In the genomic region with DNA sequence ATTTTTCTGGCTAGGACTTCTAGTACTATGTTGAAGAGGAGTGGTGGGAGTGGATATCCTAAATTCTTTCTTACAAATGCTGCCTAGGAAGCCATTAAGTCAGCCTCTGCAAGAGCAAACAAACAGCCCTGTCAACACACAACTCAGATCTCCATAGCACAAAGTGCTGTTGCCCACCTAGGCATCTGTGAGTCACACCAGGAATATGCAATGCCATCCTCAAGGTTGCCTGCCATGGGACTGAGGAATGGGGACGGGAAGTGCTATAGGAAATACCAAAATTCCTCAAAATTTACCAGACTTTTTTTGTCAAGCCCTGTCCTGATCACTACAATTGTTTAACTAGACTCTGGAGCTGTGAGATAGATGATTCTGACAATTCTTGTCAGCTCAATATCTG, we compare ENCODE assay signal across 30 cellular contexts.
DNase-seq lines count a peak whose midpoint lies in the region; ATAC-seq and TF ChIP-seq lines count a peak whose summit lies in the region.
"Had no signal": no experiment of that assay in that cellular context is flagged by ENCODE, and none has a peak within 500 bp of the region (broad histone marks: within the 10 kb centered on the region; RNA-seq: fewer than 3 reads in every experiment).

No MANE protein-coding gene starts in this region.

- WGBS in SK-N-SH (ENCODE audit: low lambda C conversion rate): 60% methylated on average over 1 of the region's 1 CpG

- no peaks in the 10 kb centered on the region for H3K79me2 ChIP-seq in SK-N-SH (ENCODE audit: insufficient read depth)

- POLR2A ChIA-PET in SK-N-SH (lab: Yijun Ruan, JAX): no interaction called here

- H2AFZ ChIP-seq in SK-N-SH (ENCODE audit: low read depth): no peak overlapping the region

- no peak overlapping the region for H3K4me2 ChIP-seq in SK-N-SH

- no peak overlapping the region for H3K9ac ChIP-seq in SK-N-SH

- TF ChIP-seq RAD21 in SK-N-SH (IDR thresholded peaks at IDR 0.05; ENCODE audit: low read length): no peak

- no peaks in the 10 kb centered on the region for H3K9me3 Mint-ChIP-seq in mesothelial cell of epicardium

- H3K4me1 ChIP-seq in SK-N-SH (ENCODE audit: control insufficient read depth in 1 of 2, insufficient read depth in 2 of 2, low read depth in 1 of 2, low read length in 1 of 2): no peaks in the 10 kb centered on the region
- H3K4me1 ChIP-seq: heart left ventricle, prostate gland, upper lobe of right lung had no signal

- H3K27ac Mint-ChIP-seq in mesothelial cell of epicardium: no peak overlapping the region
- H3K27ac Mint-ChIP-seq: activated CD4-positive, alpha-beta memory T cell treated with anti-CD3 and anti-CD28 coated beads, Interleukin-2, amount 10 ng/mL, durations not matched to agents 7 days and 5 days; activated naive CD4-positive, alpha-beta T cell treated with anti-CD3 and anti-CD28 coated beads, Interleukin-2, amount 50 U/mL, for 72 hours; activated T-helper 2 cell treated with anti-CD3 and anti-CD28 coated beads, Interferon-gamma antibody, Interleukin-2, Interleukin-4, amounts not matched to agents 10 μg/mL and 5 μg/mL and 100 μg/mL, durations not matched to agents 14 hours and 24 hours and 36 hours; memory B cell; naive B cell; stimulated activated memory B cell treated with anti-CD40 and anti-IgM and Interleukin-4, amounts not matched to agents 10 μg/mL and 1 μg/mL and 100 μg/mL, for 72 hours had no signal

- H3K36me3 Mint-ChIP-seq in mesothelial cell of epicardium: no peaks in the 10 kb centered on the region
- H3K36me3 Mint-ChIP-seq: CD4-positive, CD25-positive, alpha-beta regulatory T cell; memory B cell; naive B cell; stimulated activated memory B cell treated with anti-CD40 and anti-IgM and Interleukin-4, amounts not matched to agents 10 μg/mL and 1 μg/mL and 100 μg/mL, for 72 hours had no signal

- H3K27ac ChIP-seq in SK-N-SH (ENCODE audit: low read depth in 2 of 2, low read length in 1 of 2): no peak overlapping the region
- H3K27ac ChIP-seq: 22Rv1, heart left ventricle, prostate gland, SK-N-MC, upper lobe of right lung had no signal

- no peak for TF ChIP-seq CTCF in SK-N-SH (IDR thresholded peaks at IDR 0.05)
- TF ChIP-seq CTCF in mesothelial cell of epicardium (IDR thresholded peaks at IDR 0.05; ENCODE audit: unreplicated experiment): no peak

- no peaks in the 10 kb centered on the region for H3K27me3 Mint-ChIP-seq in mesothelial cell of epicardium (ENCODE audit: low read depth)
- H3K27me3 Mint-ChIP-seq: activated CD4-positive, alpha-beta memory T cell treated with anti-CD3 and anti-CD28 coated beads, Interleukin-2, amount 10 ng/mL, durations not matched to agents 7 days and 5 days; CD4-positive, CD25-positive, alpha-beta regulatory T cell; central memory CD8-positive, alpha-beta T cell; memory B cell; naive B cell; stimulated activated memory B cell treated with anti-CD40 and anti-IgM and Interleukin-4, amounts not matched to agents 10 μg/mL and 1 μg/mL and 100 μg/mL, for 72 hours had no signal

- H3K27me3 ChIP-seq in SK-N-SH (ENCODE audit: insufficient read depth): no peaks in the 10 kb centered on the region
- H3K27me3 ChIP-seq: heart left ventricle, upper lobe of right lung had no signal

- no peaks in the 10 kb centered on the region for H3K9me3 ChIP-seq in SK-N-SH
- H3K9me3 ChIP-seq: prostate gland, upper lobe of right lung had no signal

- H3F3A ChIP-seq in SK-N-SH (replicated peaks; ENCODE audit: insufficient read depth): no peaks in the 10 kb centered on the region

- DNase-seq in SK-N-SH (no peak), brain pericyte (ENCODE audit: low read depth, low spot score) (peak; percentile 5), iPS DF 19.7 (ENCODE audit: low read depth, low spot score) (peak; percentile 47), mesothelial cell of epicardium (ENCODE audit: low spot score in 2 of 2, unreplicated experiment in 2 of 2) (no peak), midbrain (lab: John Stamatoyannopoulos, UW) (no peak), NAMALWA (ENCODE audit: low spot score) (no peak)
- DNase-seq: activated CD4-positive, alpha-beta memory T cell treated with anti-CD3 and anti-CD28 coated beads, Interleukin-2, amount 10 ng/mL, durations not matched to agents 7 days and 5 days; activated CD4-positive, alpha-beta T cell treated with anti-CD3 and anti-CD28 coated beads for 1 hour; anterior cingulate cortex; CD4-positive, CD25-positive, alpha-beta regulatory T cell; erythroblast; heart left ventricle; left colon; naive B cell; NCI-H2081; NCI-H345; nucleus accumbens; stimulated activated CD4-positive, alpha-beta T cell treated with anti-CD3 and anti-CD28 coated beads, Interleukin-4, amount 100 ng/mL, for 4 hours; T-helper 2 cell; upper lobe of right lung had no signal

- CTCF ChIA-PET in SK-N-SH (lab: Yijun Ruan, JAX): no interaction called here

- ATAC-seq in SK-N-SH treated with all-trans-retinoic acid at 6 μM for 48 hours (peak; percentile 65), HG02588 (IDR thresholded peaks at IDR 0.05; ENCODE audit: unreplicated experiment) (no peak)
- ATAC-seq: activated naive CD4-positive, alpha-beta T cell treated with anti-CD3 and anti-CD28 coated beads, Interleukin-2, amount 50 U/mL, for 72 hours; heart left ventricle; left colon; stimulated activated memory B cell treated with anti-CD40 and anti-IgM and Interleukin-4, amounts not matched to agents 10 μg/mL and 1 μg/mL and 100 μg/mL, for 72 hours; upper lobe of right lung had no signal

- H4K20me1 ChIP-seq in SK-N-SH (ENCODE audit: insufficient read depth): no peaks in the 10 kb centered on the region

- no peaks in the 10 kb centered on the region for H3K36me3 ChIP-seq in SK-N-SH (replicated peaks in 1 of 2; ENCODE audit: control insufficient read depth in 1 of 2, insufficient read depth in 2 of 2, low read length in 1 of 2)
- H3K36me3 ChIP-seq: heart left ventricle, prostate gland, upper lobe of right lung had no signal

- TF ChIP-seq EP300 in SK-N-SH (IDR thresholded peaks at IDR 0.05; ENCODE audit: borderline replicate concordance in 1 of 2, low read depth in 1 of 2, low read length in 1 of 2): no peak

- no peaks in the 10 kb centered on the region for H3K4me1 Mint-ChIP-seq in mesothelial cell of epicardium
- H3K4me1 Mint-ChIP-seq: activated CD4-positive, alpha-beta memory T cell treated with anti-CD3 and anti-CD28 coated beads, Interleukin-2, amount 10 ng/mL, durations not matched to agents 7 days and 5 days; CD4-positive, CD25-positive, alpha-beta regulatory T cell; central memory CD8-positive, alpha-beta T cell; memory B cell; naive B cell; stimulated activated memory B cell treated with anti-CD40 and anti-IgM and Interleukin-4, amounts not matched to agents 10 μg/mL and 1 μg/mL and 100 μg/mL, for 72 hours had no signal

- H3K4me3 ChIP-seq in SK-N-SH (ENCODE audit: low read depth in 2 of 2, low read length in 1 of 2): no peak overlapping the region
- H3K4me3 ChIP-seq: heart left ventricle, prostate gland, SK-N-MC, upper lobe of right lung had no signal

- H3K4me3 Mint-ChIP-seq in mesothelial cell of epicardium: no peak overlapping the region
- H3K4me3 Mint-ChIP-seq: activated CD4-positive, alpha-beta memory T cell treated with anti-CD3 and anti-CD28 coated beads, Interleukin-2, amount 10 ng/mL, durations not matched to agents 7 days and 5 days; CD4-positive, CD25-positive, alpha-beta regulatory T cell; central memory CD8-positive, alpha-beta T cell; memory B cell; naive B cell; stimulated activated memory B cell treated with anti-CD40 and anti-IgM and Interleukin-4, amounts not matched to agents 10 μg/mL and 1 μg/mL and 100 μg/mL, for 72 hours had no signal

- H3K9me2 ChIP-seq in SK-N-SH: no peaks in the 10 kb centered on the region

TF ChIP-seq in SK-N-SH treated with all-trans-retinoic acid at 6 μM for 48 hours, 23 proteins besides CTCF, POLR2A, EP300 and RAD21:
- TF ChIP-seq RARB (CRISPR knock-in tag; IDR thresholded peaks at IDR 0.05) (no peak), POU6F1 (CRISPR knock-in tag; IDR thresholded peaks at IDR 0.05; ENCODE audit: borderline replicate concordance, low read depth) (no peak), PPARA (CRISPR knock-in tag; IDR thresholded peaks at IDR 0.05; ENCODE audit: borderline replicate concordance) (no peak)

TF ChIP-seq in SK-N-SH, 30 proteins besides CTCF, POLR2A, EP300 and RAD21 (continues in another document):
- TF ChIP-seq FOXJ3 (CRISPR knock-in tag; IDR thresholded peaks at IDR 0.05) (no peak), GATA2 (CRISPR knock-in tag; IDR thresholded peaks at IDR 0.05) (no peak), FOSL2 (IDR thresholded peaks at IDR 0.05; ENCODE audit: borderline replicate concordance, low read depth) (no peak), TEAD4 (IDR thresholded peaks at IDR 0.05; ENCODE audit: borderline replicate concordance, insufficient read depth) (no peak), USF1 (IDR thresholded peaks at IDR 0.05; ENCODE audit: borderline replicate concordance, low read depth) (no peak), RXRA (IDR thresholded peaks at IDR 0.05; ENCODE audit: borderline replicate concordance, low read depth) (no peak), NRF1 (IDR thresholded peaks at IDR 0.05; ENCODE audit: low read depth, low read length) (no peak), EZH2phosphoT487 (IDR thresholded peaks at IDR 0.05; ENCODE audit: borderline replicate concordance, low read depth) (no peak), POLR2AphosphoS5 (IDR thresholded peaks at IDR 0.05; ENCODE audit: low read depth, low read length) (no peak), YY1 (IDR thresholded peaks at IDR 0.05; ENCODE audit: low read depth) (no peak), CHD2 (IDR thresholded peaks at IDR 0.05; ENCODE audit: low read length, partially characterized antibody) (no peak), NFIC (IDR thresholded peaks at IDR 0.05; ENCODE audit: borderline replicate concordance) (no peak), SIN3A (IDR thresholded peaks at IDR 0.05; ENCODE audit: borderline replicate concordance, low read depth, low read length) (no peak)
- TF ChIP-seq, protein P1, sequence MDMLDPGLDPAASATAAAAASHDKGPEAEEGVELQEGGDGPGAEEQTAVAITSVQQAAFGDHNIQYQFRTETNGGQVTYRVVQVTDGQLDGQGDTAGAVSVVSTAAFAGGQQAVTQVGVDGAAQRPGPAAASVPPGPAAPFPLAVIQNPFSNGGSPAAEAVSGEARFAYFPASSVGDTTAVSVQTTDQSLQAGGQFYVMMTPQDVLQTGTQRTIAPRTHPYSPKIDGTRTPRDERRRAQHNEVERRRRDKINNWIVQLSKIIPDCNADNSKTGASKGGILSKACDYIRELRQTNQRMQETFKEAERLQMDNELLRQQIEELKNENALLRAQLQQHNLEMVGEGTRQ (IDR thresholded peaks at IDR 0.05; ENCODE audit: borderline replicate concordance, low read depth, low read length): no peak

Comparison
In these comparisons a context has a peak if more than half of its experiments do, and no peak if none do; other contexts are left out.
1. DNase-seq: peak in brain pericyte (single experiment) and iPS DF 19.7 (single experiment); none in SK-N-SH (single experiment), mesothelial cell of epicardium (0 of 2), midbrain (single experiment) and NAMALWA (single experiment).